Comparison of ENCODE assay signal across 1 cellular context in the genomic region with DNA sequence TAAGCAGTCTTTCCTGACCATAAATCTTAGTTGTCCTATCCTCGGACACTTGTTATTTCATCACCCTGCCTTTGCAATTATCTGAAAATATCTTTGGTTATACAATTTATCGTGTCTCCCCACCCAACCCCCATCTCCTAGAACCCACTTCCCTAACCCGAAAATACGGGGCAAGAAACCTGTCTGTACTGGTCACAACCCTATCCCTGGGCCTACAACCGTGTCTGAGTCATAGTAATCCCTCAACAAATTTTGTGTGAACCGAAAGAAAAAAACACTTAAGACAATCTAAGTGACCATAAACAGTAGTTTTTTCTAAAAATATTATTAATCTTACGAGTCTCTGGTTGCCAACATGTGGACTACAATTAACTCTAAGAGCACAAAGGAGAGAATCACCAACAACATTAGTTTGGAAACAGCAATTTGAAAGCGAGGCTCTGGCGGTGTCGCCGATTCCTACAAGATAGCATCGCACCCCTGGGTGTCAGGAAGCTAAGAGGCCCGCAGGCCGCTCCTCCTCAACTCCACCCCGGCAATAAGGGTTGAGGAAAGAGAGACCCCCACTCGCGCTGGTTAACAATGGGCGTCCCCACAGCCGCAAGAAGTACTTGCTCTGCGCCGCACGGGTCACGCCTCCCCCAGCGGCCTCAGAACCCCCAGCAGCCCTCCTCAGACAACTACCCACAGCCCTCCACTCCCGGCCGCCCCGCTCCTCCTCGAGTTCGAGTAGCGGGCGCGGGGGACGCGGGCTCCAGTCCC.
TF ChIP-seq lines count a peak whose summit lies in the region.

No MANE protein-coding gene starts in this region.

TF ChIP-seq in HepG2, 621 proteins besides CTCF, POLR2A, EP300 and RAD21:
- TF ChIP-seq ZNF124 (CRISPR knock-in tag; IDR thresholded peaks at IDR 0.05), result 0 out of 2 replicates have a peak, but pooled peaks have one; percentile 7
- TF ChIP-seq ERF (CRISPR knock-in tag; IDR thresholded peaks at IDR 0.05), result 0 out of 2 replicates have a peak, but pooled peaks have one; percentile 6
